In genomic region chr7:34870041-34870440, GRCh38 we compare ENCODE assay signal across 1 cellular context.
TF ChIP-seq lines count a peak whose summit lies in the region.
"Not testable (repeated sequence)": the region's sequence is repeated elsewhere in the genome, so short reads cannot be mapped to it uniquely, and the experiment has no call there.

No MANE protein-coding gene starts in this region.

TF ChIP-seq in K562, 482 proteins besides CTCF, POLR2A, EP300 and RAD21 (continued from another document):
- TF ChIP-seq TFE3 (CRISPR knock-in tag; IDR thresholded peaks at IDR 0.05) (peak; percentile 78), USF2 (CRISPR knock-in tag; IDR thresholded peaks at IDR 0.05) (peak; percentile 32; the same call in 1 of the 2 replicates), ZNF316 (IDR thresholded peaks at IDR 0.05) (peak; percentile 80), ATF3 (IDR thresholded peaks at IDR 0.05) (peak; percentile 86), CC2D1A (IDR thresholded peaks at IDR 0.05) (peak; percentile 28; the same call in 1 of the 2 replicates), TRIM24 (IDR thresholded peaks at IDR 0.05) (peak in 1 of 2 experiments; percentile 45; a peak in 1 of 4 replicates), FOSL1 (tag; conservative IDR thresholded peaks at IDR 0.05) (peak; percentile 94), MAFG (tag; conservative IDR thresholded peaks at IDR 0.05) (peak; percentile 80)
- TF ChIP-seq ATF3 (CRISPR knock-in tag; conservative IDR thresholded peaks at IDR 0.05), result not testable (repeated sequence)
TF ChIP-seq in K562: peak in this region for 19; not testable (repeated sequence) for 463.
